ENCODE assay signal across 1 cellular context in the genomic region with DNA sequence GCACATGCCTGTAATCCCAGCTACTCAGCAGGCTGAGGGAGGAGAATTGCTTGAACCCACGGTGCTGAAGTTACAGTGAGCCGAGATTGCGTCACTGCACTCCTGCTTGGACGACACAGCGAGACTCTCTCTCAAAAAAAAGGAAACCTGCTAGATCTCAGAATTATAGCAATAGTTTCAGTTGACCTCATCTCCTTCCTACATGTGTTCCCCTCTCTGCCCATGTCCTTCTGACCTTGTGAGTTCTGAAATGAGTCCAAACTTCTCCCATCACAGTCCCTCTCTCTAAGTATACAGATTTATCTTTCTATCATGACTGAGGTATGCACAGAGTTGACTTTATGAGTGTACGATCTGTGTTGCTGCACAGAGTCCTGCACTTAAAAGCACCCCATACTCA.
A peak's percentile ranks its signal among the peaks of the same experiment; 100 is the strongest.
TF ChIP-seq lines count a peak whose summit lies in the region.

No MANE protein-coding gene starts in this region.

TF ChIP-seq in GM12878, 131 proteins besides CTCF, POLR2A, EP300 and RAD21 (continued from another document):
- no peak for TF ChIP-seq BCLAF1 (IDR thresholded peaks at IDR 0.05)
- no peak for TF ChIP-seq SUPT20H (IDR thresholded peaks at IDR 0.05; ENCODE audit: borderline replicate concordance, control insufficient read depth, low read depth, low read length)
- TF ChIP-seq ZNF384 (IDR thresholded peaks at IDR 0.05; ENCODE audit: borderline replicate concordance, low read depth, low read length) = no peak
- TF ChIP-seq YBX1 (IDR thresholded peaks at IDR 0.05) = no peak
- TF ChIP-seq MYC (IDR thresholded peaks at IDR 0.05; ENCODE audit: insufficient read depth, insufficient read length, insufficient replicate concordance, low read length, severe bottlenecking) = no peak
- peak; percentile 86 for TF ChIP-seq CREB1 (IDR thresholded peaks at IDR 0.05; ENCODE audit: low read depth)
- TF ChIP-seq ZBED1 (IDR thresholded peaks at IDR 0.05; ENCODE audit: borderline replicate concordance) = peak; percentile 81; the same call in 1 of the 2 replicates
- TF ChIP-seq, protein P1, sequence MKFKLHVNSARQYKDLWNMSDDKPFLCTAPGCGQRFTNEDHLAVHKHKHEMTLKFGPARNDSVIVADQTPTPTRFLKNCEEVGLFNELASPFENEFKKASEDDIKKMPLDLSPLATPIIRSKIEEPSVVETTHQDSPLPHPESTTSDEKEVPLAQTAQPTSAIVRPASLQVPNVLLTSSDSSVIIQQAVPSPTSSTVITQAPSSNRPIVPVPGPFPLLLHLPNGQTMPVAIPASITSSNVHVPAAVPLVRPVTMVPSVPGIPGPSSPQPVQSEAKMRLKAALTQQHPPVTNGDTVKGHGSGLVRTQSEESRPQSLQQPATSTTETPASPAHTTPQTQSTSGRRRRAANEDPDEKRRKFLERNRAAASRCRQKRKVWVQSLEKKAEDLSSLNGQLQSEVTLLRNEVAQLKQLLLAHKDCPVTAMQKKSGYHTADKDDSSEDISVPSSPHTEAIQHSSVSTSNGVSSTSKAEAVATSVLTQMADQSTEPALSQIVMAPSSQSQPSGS (IDR thresholded peaks at IDR 0.05; ENCODE audit: low read length) = peak; percentile 70
- no peak for TF ChIP-seq FOS (IDR thresholded peaks at IDR 0.05; ENCODE audit: borderline replicate concordance, extremely low read depth, insufficient read length)
- no peak for TF ChIP-seq ZNF274 (IDR thresholded peaks at IDR 0.05; ENCODE audit: insufficient read depth, insufficient read length)
- TF ChIP-seq KDM1A (IDR thresholded peaks at IDR 0.05; ENCODE audit: borderline replicate concordance) = no peak
- no peak for TF ChIP-seq ATF3 (IDR thresholded peaks at IDR 0.05; ENCODE audit: borderline replicate concordance, extremely low read depth, low read depth, low read length)
- no peak for TF ChIP-seq SIN3A (IDR thresholded peaks at IDR 0.05; ENCODE audit: low read depth, low read length)
- peak; percentile 32; the same call in 1 of the 2 replicates for TF ChIP-seq RUNX3 (IDR thresholded peaks at IDR 0.05; ENCODE audit: low read length)
- TF ChIP-seq RCOR1 (conservative IDR thresholded peaks at IDR 0.05; ENCODE audit: low read depth, low read length) = no peak
- TF ChIP-seq NR2F1 (conservative IDR thresholded peaks at IDR 0.05) = peak; percentile 85
- TF ChIP-seq SPI1 (IDR thresholded peaks at IDR 0.05; ENCODE audit: borderline replicate concordance, insufficient read depth, low read depth, low read length) = 0 out of 2 replicates have a peak, but pooled peaks have one; percentile 16
- no peak for TF ChIP-seq SIX5 (IDR thresholded peaks at IDR 0.05; ENCODE audit: low read depth, low read length, severe bottlenecking)
- TF ChIP-seq NFXL1 (IDR thresholded peaks at IDR 0.05; ENCODE audit: borderline replicate concordance) = no peak
- TF ChIP-seq, protein P2, sequence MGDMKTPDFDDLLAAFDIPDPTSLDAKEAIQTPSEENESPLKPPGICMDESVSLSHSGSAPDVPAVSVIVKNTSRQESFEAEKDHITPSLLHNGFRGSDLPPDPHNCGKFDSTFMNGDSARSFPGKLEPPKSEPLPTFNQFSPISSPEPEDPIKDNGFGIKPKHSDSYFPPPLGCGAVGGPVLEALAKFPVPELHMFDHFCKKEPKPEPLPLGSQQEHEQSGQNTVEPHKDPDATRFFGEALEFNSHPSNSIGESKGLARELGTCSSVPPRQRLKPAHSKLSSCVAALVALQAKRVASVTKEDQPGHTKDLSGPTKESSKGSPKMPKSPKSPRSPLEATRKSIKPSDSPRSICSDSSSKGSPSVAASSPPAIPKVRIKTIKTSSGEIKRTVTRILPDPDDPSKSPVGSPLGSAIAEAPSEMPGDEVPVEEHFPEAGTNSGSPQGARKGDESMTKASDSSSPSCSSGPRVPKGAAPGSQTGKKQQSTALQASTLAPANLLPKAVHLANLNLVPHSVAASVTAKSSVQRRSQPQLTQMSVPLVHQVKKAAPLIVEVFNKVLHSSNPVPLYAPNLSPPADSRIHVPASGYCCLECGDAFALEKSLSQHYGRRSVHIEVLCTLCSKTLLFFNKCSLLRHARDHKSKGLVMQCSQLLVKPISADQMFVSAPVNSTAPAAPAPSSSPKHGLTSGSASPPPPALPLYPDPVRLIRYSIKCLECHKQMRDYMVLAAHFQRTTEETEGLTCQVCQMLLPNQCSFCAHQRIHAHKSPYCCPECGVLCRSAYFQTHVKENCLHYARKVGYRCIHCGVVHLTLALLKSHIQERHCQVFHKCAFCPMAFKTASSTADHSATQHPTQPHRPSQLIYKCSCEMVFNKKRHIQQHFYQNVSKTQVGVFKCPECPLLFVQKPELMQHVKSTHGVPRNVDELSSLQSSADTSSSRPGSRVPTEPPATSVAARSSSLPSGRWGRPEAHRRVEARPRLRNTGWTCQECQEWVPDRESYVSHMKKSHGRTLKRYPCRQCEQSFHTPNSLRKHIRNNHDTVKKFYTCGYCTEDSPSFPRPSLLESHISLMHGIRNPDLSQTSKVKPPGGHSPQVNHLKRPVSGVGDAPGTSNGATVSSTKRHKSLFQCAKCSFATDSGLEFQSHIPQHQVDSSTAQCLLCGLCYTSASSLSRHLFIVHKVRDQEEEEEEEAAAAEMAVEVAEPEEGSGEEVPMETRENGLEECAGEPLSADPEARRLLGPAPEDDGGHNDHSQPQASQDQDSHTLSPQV (IDR thresholded peaks at IDR 0.05) = no peak
- TF ChIP-seq, protein P3, sequence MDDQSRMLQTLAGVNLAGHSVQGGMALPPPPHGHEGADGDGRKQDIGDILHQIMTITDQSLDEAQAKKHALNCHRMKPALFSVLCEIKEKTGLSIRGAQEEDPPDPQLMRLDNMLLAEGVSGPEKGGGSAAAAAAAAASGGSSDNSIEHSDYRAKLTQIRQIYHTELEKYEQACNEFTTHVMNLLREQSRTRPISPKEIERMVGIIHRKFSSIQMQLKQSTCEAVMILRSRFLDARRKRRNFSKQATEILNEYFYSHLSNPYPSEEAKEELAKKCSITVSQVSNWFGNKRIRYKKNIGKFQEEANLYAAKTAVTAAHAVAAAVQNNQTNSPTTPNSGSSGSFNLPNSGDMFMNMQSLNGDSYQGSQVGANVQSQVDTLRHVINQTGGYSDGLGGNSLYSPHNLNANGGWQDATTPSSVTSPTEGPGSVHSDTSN (IDR thresholded peaks at IDR 0.05; ENCODE audit: insufficient replicate concordance, low read depth, low read length) = no peak
- no peak for TF ChIP-seq ZNF622 (IDR thresholded peaks at IDR 0.05)
- no peak for TF ChIP-seq TBL1XR1 (IDR thresholded peaks at IDR 0.05; ENCODE audit: low read depth, low read length)
- no peak for TF ChIP-seq DPF2 (IDR thresholded peaks at IDR 0.05)
- no peak for TF ChIP-seq ZNF24 (IDR thresholded peaks at IDR 0.05)
- TF ChIP-seq ZZZ3 (IDR thresholded peaks at IDR 0.05; ENCODE audit: control insufficient read depth, insufficient read length, low read depth) = no peak
- no peak for TF ChIP-seq MYB (IDR thresholded peaks at IDR 0.05; ENCODE audit: borderline replicate concordance, low read depth, low read length)
- peak; percentile 74 for TF ChIP-seq EED (IDR thresholded peaks at IDR 0.05; ENCODE audit: low read depth)
- no peak for TF ChIP-seq BMI1 (IDR thresholded peaks at IDR 0.05; ENCODE audit: borderline replicate concordance)
- TF ChIP-seq IKZF1 (conservative IDR thresholded peaks at IDR 0.05) = 0 out of 2 replicates have a peak, but pooled peaks have one; percentile 22
